Comparison of ENCODE assay signal across 8 cellular contexts in genomic region chr11:35006389-35007128, GRCh38.
DNase-seq lines count a peak whose midpoint lies in the region; ATAC-seq and TF ChIP-seq lines count a peak whose summit lies in the region.

No MANE protein-coding gene starts in this region.

- H3K9me3 Mint-ChIP-seq in activated CD4-positive, alpha-beta T cell treated with anti-CD3 and anti-CD28 coated beads for 36 hours (ENCODE audit: low read depth) = no peaks in the 10 kb centered on the region
- no peaks in the 10 kb centered on the region for H3K9me3 Mint-ChIP-seq in activated B cell treated with CpG ODN at 0.5 μM for 24 hours

- peaks cover 6% of the 10 kb centered on the region for H3K27me3 Mint-ChIP-seq in activated CD4-positive, alpha-beta T cell treated with anti-CD3 and anti-CD28 coated beads for 36 hours
- H3K27me3 Mint-ChIP-seq in activated B cell treated with CpG ODN at 0.5 μM for 24 hours = no peaks in the 10 kb centered on the region

- peak; percentile 86 for ATAC-seq in activated CD4-positive, alpha-beta T cell treated with anti-CD3 and anti-CD28 coated beads for 36 hours
- ATAC-seq in HG03045 (IDR thresholded peaks at IDR 0.05; ENCODE audit: unreplicated experiment) (peak; percentile 82), activated B cell treated with CpG ODN at 0.5 μM for 24 hours (ENCODE audit: low read depth) (peak; percentile 92)

- peaks cover 56% of the 10 kb centered on the region for H3K4me1 Mint-ChIP-seq in activated CD4-positive, alpha-beta T cell treated with anti-CD3 and anti-CD28 coated beads for 36 hours
- H3K4me1 Mint-ChIP-seq in activated B cell treated with CpG ODN at 0.5 μM for 24 hours = peaks cover 58% of the 10 kb centered on the region

- POLR2A ChIA-PET in activated CD4-positive, alpha-beta T cell treated with anti-CD3 and anti-CD28 coated beads for 36 hours (lab: Charles Lee) = interaction anchor here (1.0 to 1.9 kb wide), 2 partner anchors 139 to 140 kb away, joined by 4 to 6 read pairs; no protein-coding TSS in a partner anchor
- POLR2A ChIA-PET in activated B cell treated with CpG ODN at 0.5 μM for 24 hours (lab: Charles Lee) = interaction anchor here (0.7 to 4.1 kb wide), 16 partner anchors 23 to 156 kb away, joined by 3 to 26 read pairs (median 6); partner anchors contain the start of gene CD44

- no peak overlapping the region for H3K27ac Mint-ChIP-seq in activated CD4-positive, alpha-beta T cell treated with anti-CD3 and anti-CD28 coated beads for 36 hours
- peak overlapping the region; percentile 84 for H3K27ac Mint-ChIP-seq in activated B cell treated with CpG ODN at 0.5 μM for 24 hours

- peak; percentile 70 for DNase-seq in activated CD4-positive, alpha-beta T cell treated with anti-CD3 and anti-CD28 coated beads for 36 hours
- DNase-seq in activated CD4-positive, alpha-beta T cell treated with anti-CD3 and anti-CD28 coated beads for 1 hour = no peak
- DNase-seq in activated B cell treated with CpG ODN at 0.5 μM for 24 hours (peak; percentile 27), NCI-H1694 treated with DMSO at 0.1 percent for 48 hours (lab: John Stamatoyannopoulos, UW) (no peak), head of caudate nucleus (no peak), NCI-H1930 (lab: John Stamatoyannopoulos, UW) (no peak)
- peak; percentile 65 for DNase-seq in stimulated activated CD8-positive, alpha-beta memory T cell treated with anti-CD3 and anti-CD28 coated beads, Interleukin-4, amount 100 ng/mL, for 48 hours

- no peak overlapping the region for H3K4me3 Mint-ChIP-seq in activated CD4-positive, alpha-beta T cell treated with anti-CD3 and anti-CD28 coated beads for 36 hours
- H3K4me3 Mint-ChIP-seq in activated B cell treated with CpG ODN at 0.5 μM for 24 hours = peak overlapping the region; percentile 28

- no peak for TF ChIP-seq CTCF in activated B cell treated with CpG ODN at 0.5 μM for 24 hours (IDR thresholded peaks at IDR 0.05)

- peaks cover 2% of the 10 kb centered on the region for H3K36me3 Mint-ChIP-seq in activated CD4-positive, alpha-beta T cell treated with anti-CD3 and anti-CD28 coated beads for 36 hours (ENCODE audit: low read depth)
- no peaks in the 10 kb centered on the region for H3K36me3 Mint-ChIP-seq in activated B cell treated with CpG ODN at 0.5 μM for 24 hours (ENCODE audit: low read depth)

- intact Hi-C loops in activated CD4-positive, alpha-beta T cell treated with anti-CD3 and anti-CD28 coated beads for 36 hours (cut with DNase I, micrococcal nuclease) = no loop called here
- intact Hi-C loops in activated B cell treated with CpG ODN at 0.5 μM for 24 hours (cut with micrococcal nuclease) (loop anchor here (1.0 to 2.0 kb wide), 4 partner anchors 24 to 120 kb away; no protein-coding TSS in a partner anchor), head of caudate nucleus (cut with DNase I) (no loop called here)

- CTCF ChIA-PET in activated CD4-positive, alpha-beta T cell treated with anti-CD3 and anti-CD28 coated beads for 36 hours (lab: Charles Lee) = interaction anchor here (0.8 to 2.3 kb wide), 8 partner anchors 9 to 236 kb away, joined by 3 to 9 read pairs (median 4); no protein-coding TSS in a partner anchor
- CTCF ChIA-PET in activated B cell treated with CpG ODN at 0.5 μM for 24 hours (lab: Charles Lee) = interaction anchor here (0.7 to 1.4 kb wide), 6 partner anchors 23 to 230 kb away, joined by 3 to 4 read pairs (median 3); no protein-coding TSS in a partner anchor

Comparison
In these comparisons a context has a peak if more than half of its experiments do, and no peak if none do; other contexts are left out.
1. DNase-seq: peak in activated CD4-positive, alpha-beta T cell treated with anti-CD3 and anti-CD28 coated beads for 36 hours (single experiment), activated B cell treated with CpG ODN at 0.5 μM for 24 hours (single experiment) and stimulated activated CD8-positive, alpha-beta memory T cell treated with anti-CD3 and anti-CD28 coated beads, Interleukin-4, amount 100 ng/mL, for 48 hours (single experiment); none in activated CD4-positive, alpha-beta T cell treated with anti-CD3 and anti-CD28 coated beads for 1 hour (single experiment), NCI-H1694 treated with DMSO at 0.1 percent for 48 hours (single experiment), head of caudate nucleus (0 of 42) and NCI-H1930 (0 of 2).
2. Peak in every context shown above with its lines, with median percentiles within 50 percentile points of each other: ATAC-seq.